28 cellular contexts compared by ENCODE assay signal in the genomic region with DNA sequence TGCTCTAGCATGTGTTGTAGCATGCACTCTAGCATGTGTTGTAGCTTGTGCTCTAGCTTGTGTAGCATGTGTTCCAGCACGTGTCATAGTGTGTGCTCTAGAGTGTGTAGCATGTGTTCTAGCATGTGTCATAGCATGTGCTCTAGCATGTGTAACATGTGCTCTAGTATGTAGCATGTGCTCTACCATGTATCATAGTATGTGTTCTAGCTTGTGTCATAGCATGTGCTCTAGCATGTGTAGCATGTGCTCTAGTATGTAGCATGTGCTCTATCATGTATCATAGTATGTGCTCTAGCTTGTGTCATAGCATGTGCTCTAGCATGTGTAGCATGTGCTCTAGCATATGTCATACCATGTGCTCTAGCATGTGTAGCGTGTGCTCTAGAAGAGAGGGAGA.
"Had no signal": no experiment of that assay in that cellular context is flagged by ENCODE, and none has a peak within 500 bp of the region (broad histone marks: within the 10 kb centered on the region; RNA-seq: fewer than 3 reads in every experiment).

No MANE protein-coding gene starts in this region.

- ATAC-seq: activated naive CD4-positive, alpha-beta T cell treated with anti-CD3 and anti-CD28 coated beads, Interleukin-2, amount 50 U/mL, for 72 hours; activated T-cell treated with anti-CD3 and anti-CD28 coated beads, Interleukin-2, amount 50 U/mL, for 72 hours; effector memory CD8-positive, alpha-beta T cell; gastroesophageal sphincter; heart right ventricle had no signal

- H3K27me3 Mint-ChIP-seq: activated CD4-positive, alpha-beta memory T cell treated with anti-CD3 and anti-CD28 coated beads, Interleukin-2, amount 10 ng/mL, durations not matched to agents 7 days and 5 days; activated CD4-positive, alpha-beta T cell treated with anti-CD3 and anti-CD28 coated beads, Interleukin-2, amount 10 ng/mL, durations not matched to agents 7 days and 5 days; activated naive CD4-positive, alpha-beta T cell treated with anti-CD3 and anti-CD28 coated beads, Interleukin-2, amount 10 ng/mL, durations not matched to agents 7 days and 5 days; activated T-cell treated with anti-CD3 and anti-CD28 coated beads, Interleukin-2, amount 50 U/mL, for 24 hours; central memory CD8-positive, alpha-beta T cell; dendritic cell treated with granulocyte-macrophage colony-stimulating factor and Interleukin-4, amounts not matched to agents 40 ng/mL and 50 ng/mL, for 4 days; effector memory CD8-positive, alpha-beta T cell had no signal

- H3K4me1 Mint-ChIP-seq: activated CD4-positive, alpha-beta memory T cell treated with anti-CD3 and anti-CD28 coated beads, Interleukin-2, amount 10 ng/mL, durations not matched to agents 7 days and 5 days; activated CD4-positive, alpha-beta T cell treated with anti-CD3 and anti-CD28 coated beads, Interleukin-2, amount 10 ng/mL, durations not matched to agents 7 days and 5 days; activated naive CD4-positive, alpha-beta T cell treated with anti-CD3 and anti-CD28 coated beads, Interleukin-2, amount 10 ng/mL, durations not matched to agents 7 days and 5 days; activated naive CD8-positive, alpha-beta T cell treated with anti-CD3 and anti-CD28 coated beads, Interleukin-2, amount 10 ng/mL, durations not matched to agents 7 days and 5 days; brain; central memory CD8-positive, alpha-beta T cell had no signal

- H3K27me3 ChIP-seq: ascending aorta, breast epithelium, esophagus squamous epithelium, gastroesophageal sphincter, heart right ventricle had no signal

- H3K9me3 ChIP-seq: ascending aorta, breast epithelium, esophagus squamous epithelium, gastroesophageal sphincter had no signal

- DNase-seq: activated CD4-positive, alpha-beta memory T cell treated with anti-CD3 and anti-CD28 coated beads, Interleukin-2, amount 10 ng/mL, durations not matched to agents 7 days and 5 days; activated CD4-positive, alpha-beta T cell treated with anti-CD3 and anti-CD28 coated beads for 1 hour; activated CD4-positive, alpha-beta T cell treated with anti-CD3 and anti-CD28 coated beads for 4 hours; activated CD4-positive, alpha-beta T cell treated with anti-CD3 and anti-CD28 coated beads, Interleukin-2, amount 10 ng/mL, durations not matched to agents 7 days and 5 days; activated CD4-positive, alpha-beta T cell treated with anti-CD3 and anti-CD28 coated beads, Interleukin-2, amount 50 U/mL, for 4 hours; activated CD8-positive, alpha-beta memory T cell treated with anti-CD3 and anti-CD28 coated beads, Interleukin-2, amount 50 U/mL, for 48 hours; activated gamma-delta T cell; activated naive CD4-positive, alpha-beta T cell; activated naive CD4-positive, alpha-beta T cell treated with anti-CD3 and anti-CD28 coated beads, Interleukin-2, amount 10 ng/mL, durations not matched to agents 7 days and 5 days; activated naive CD8-positive, alpha-beta T cell treated with anti-CD3 and anti-CD28 coated beads, Interleukin-2, amount 10 ng/mL, durations not matched to agents 7 days and 5 days; activated T-cell treated with anti-CD3 and anti-CD28 coated beads for 4 hours; activated T-cell treated with anti-CD3 and anti-CD28 coated beads, Interleukin-2, amount 50 U/mL, for 24 hours; activated T-cell treated with anti-CD3 and anti-CD28 coated beads, Interleukin-2, amount 50 U/mL, for 72 hours; effector CD4-positive, alpha-beta T cell; effector memory CD8-positive, alpha-beta T cell; esophagus squamous epithelium; foreskin melanocyte; heart right ventricle; T-helper 2 cell had no signal

- H3K4me3 Mint-ChIP-seq: activated CD4-positive, alpha-beta memory T cell treated with anti-CD3 and anti-CD28 coated beads, Interleukin-2, amount 10 ng/mL, durations not matched to agents 7 days and 5 days; activated CD4-positive, alpha-beta T cell treated with anti-CD3 and anti-CD28 coated beads, Interleukin-2, amount 10 ng/mL, durations not matched to agents 7 days and 5 days; activated naive CD4-positive, alpha-beta T cell treated with anti-CD3 and anti-CD28 coated beads, Interleukin-2, amount 10 ng/mL, durations not matched to agents 7 days and 5 days; activated naive CD8-positive, alpha-beta T cell treated with anti-CD3 and anti-CD28 coated beads, Interleukin-2, amount 10 ng/mL, durations not matched to agents 7 days and 5 days; activated T-cell treated with anti-CD3 and anti-CD28 coated beads, Interleukin-2, amount 50 U/mL, for 24 hours; activated T-cell treated with anti-CD3 and anti-CD28 coated beads, Interleukin-2, amount 50 U/mL, for 72 hours; brain; central memory CD8-positive, alpha-beta T cell; dendritic cell treated with granulocyte-macrophage colony-stimulating factor and Interleukin-4, amounts not matched to agents 40 ng/mL and 50 ng/mL, for 4 days; effector memory CD8-positive, alpha-beta T cell had no signal

- H3K27ac Mint-ChIP-seq: activated CD4-positive, alpha-beta memory T cell treated with anti-CD3 and anti-CD28 coated beads, Interleukin-2, amount 10 ng/mL, durations not matched to agents 7 days and 5 days; activated CD4-positive, alpha-beta T cell treated with anti-CD3 and anti-CD28 coated beads, Interleukin-2, amount 10 ng/mL, durations not matched to agents 7 days and 5 days; activated naive CD4-positive, alpha-beta T cell treated with anti-CD3 and anti-CD28 coated beads, Interleukin-2, amount 10 ng/mL, durations not matched to agents 7 days and 5 days; activated naive CD4-positive, alpha-beta T cell treated with anti-CD3 and anti-CD28 coated beads, Interleukin-2, amount 50 U/mL, for 72 hours; activated naive CD8-positive, alpha-beta T cell treated with anti-CD3 and anti-CD28 coated beads, Interleukin-2, amount 10 ng/mL, durations not matched to agents 7 days and 5 days; activated T-cell treated with anti-CD3 and anti-CD28 coated beads, Interleukin-2, amount 50 U/mL, for 24 hours; activated T-cell treated with anti-CD3 and anti-CD28 coated beads, Interleukin-2, amount 50 U/mL, for 72 hours; brain; dendritic cell treated with granulocyte-macrophage colony-stimulating factor and Interleukin-4, amounts not matched to agents 40 ng/mL and 50 ng/mL, for 4 days; effector memory CD8-positive, alpha-beta T cell had no signal

- H3K36me3 Mint-ChIP-seq: activated naive CD4-positive, alpha-beta T cell treated with anti-CD3 and anti-CD28 coated beads, Interleukin-2, amount 10 ng/mL, durations not matched to agents 7 days and 5 days; activated naive CD8-positive, alpha-beta T cell treated with anti-CD3 and anti-CD28 coated beads, Interleukin-2, amount 10 ng/mL, durations not matched to agents 7 days and 5 days; brain had no signal

- H3K27ac ChIP-seq: ascending aorta, breast epithelium, coronary artery, epithelial cell of prostate, esophagus squamous epithelium, gastroesophageal sphincter had no signal

- H3K36me3 ChIP-seq: ascending aorta, breast epithelium, esophagus squamous epithelium, gastroesophageal sphincter, heart right ventricle had no signal

- H3K4me1 ChIP-seq: ascending aorta, breast epithelium, esophagus squamous epithelium, gastroesophageal sphincter, heart right ventricle had no signal

- H3K4me3 ChIP-seq: ascending aorta, breast epithelium, coronary artery, esophagus squamous epithelium, gastroesophageal sphincter, heart right ventricle had no signal
